1 cellular context compared by ENCODE assay signal in genomic region chr2:135530313-135531230, GRCh38.
TF ChIP-seq lines count a peak whose summit lies in the region.

Gene ZRANB3, minus strand, starts transcription at chr2:135531218.

TF ChIP-seq in HepG2, 621 proteins besides CTCF, POLR2A, EP300 and RAD21 (continued from another document and continues in another):
- TF ChIP-seq PATZ1 (CRISPR knock-in tag; IDR thresholded peaks at IDR 0.05): no peak; the same call in 1 of the 2 replicates
- peak; percentile 32; the same call in 1 of the 2 replicates for TF ChIP-seq ZFP91 (CRISPR knock-in tag; IDR thresholded peaks at IDR 0.05; ENCODE audit: borderline replicate concordance)
- TF ChIP-seq NFRKB (IDR thresholded peaks at IDR 0.05): no peak
- TF ChIP-seq HNF4A (CRISPR knock-in tag; IDR thresholded peaks at IDR 0.05): no peak
- no peak for TF ChIP-seq REXO4 (CRISPR knock-in tag; IDR thresholded peaks at IDR 0.05; ENCODE audit: borderline replicate concordance)
- TF ChIP-seq ZNF558 (CRISPR knock-in tag; IDR thresholded peaks at IDR 0.05; ENCODE audit: borderline replicate concordance): no peak
- TF ChIP-seq RELA (CRISPR knock-in tag; IDR thresholded peaks at IDR 0.05): no peak
- no peak for TF ChIP-seq ZBTB10 (CRISPR knock-in tag; IDR thresholded peaks at IDR 0.05; ENCODE audit: borderline replicate concordance)
- TF ChIP-seq PITX1 (CRISPR knock-in tag; IDR thresholded peaks at IDR 0.05): no peak
- TF ChIP-seq ARID3A (IDR thresholded peaks at IDR 0.05; ENCODE audit: low read depth, low read length): no peak
- peak; percentile 91 for TF ChIP-seq YY1 (IDR thresholded peaks at IDR 0.05; ENCODE audit: insufficient read depth, insufficient replicate concordance, low read depth, low read length)
- no peak for TF ChIP-seq TRAFD1 (CRISPR knock-in tag; IDR thresholded peaks at IDR 0.05; ENCODE audit: borderline replicate concordance)
- peak; percentile 88 for TF ChIP-seq ATF1 (CRISPR knock-in tag; IDR thresholded peaks at IDR 0.05)
- TF ChIP-seq FOXM1 (CRISPR knock-in tag; IDR thresholded peaks at IDR 0.05): no peak
- TF ChIP-seq CSRNP2 (CRISPR knock-in tag; conservative IDR thresholded peaks at IDR 0.05; ENCODE audit: low read depth): no peak
- TF ChIP-seq TBX2 (CRISPR knock-in tag; IDR thresholded peaks at IDR 0.05; ENCODE audit: borderline replicate concordance): no peak
- peak; percentile 97 for TF ChIP-seq TFDP2 (CRISPR knock-in tag; IDR thresholded peaks at IDR 0.05)
- no peak; the same call in 1 of the 2 replicates for TF ChIP-seq NKX3-1 (CRISPR knock-in tag; IDR thresholded peaks at IDR 0.05)
- TF ChIP-seq PREB (CRISPR knock-in tag; IDR thresholded peaks at IDR 0.05): no peak
- TF ChIP-seq ZNF607 (CRISPR knock-in tag; IDR thresholded peaks at IDR 0.05; ENCODE audit: borderline replicate concordance): 0 out of 2 replicates have a peak, but pooled peaks have one; percentile 61
- 0 out of 2 replicates have a peak, but pooled peaks have one; percentile 40 for TF ChIP-seq ZFP90 (CRISPR knock-in tag; IDR thresholded peaks at IDR 0.05; ENCODE audit: borderline replicate concordance)
- no peak for TF ChIP-seq CERS6 (CRISPR knock-in tag; IDR thresholded peaks at IDR 0.05)
- no peak for TF ChIP-seq ZNF281 (CRISPR knock-in tag; IDR thresholded peaks at IDR 0.05; ENCODE audit: borderline replicate concordance)
- no peak for TF ChIP-seq ZC3H13 (CRISPR knock-in tag; IDR thresholded peaks at IDR 0.05)
- TF ChIP-seq ZSCAN31 (CRISPR knock-in tag; IDR thresholded peaks at IDR 0.05; ENCODE audit: low read depth): no peak; the same call in 1 of the 2 replicates
- TF ChIP-seq STAG1 (CRISPR knock-in tag; IDR thresholded peaks at IDR 0.05): no peak
- no peak for TF ChIP-seq KLF13 (CRISPR knock-in tag; IDR thresholded peaks at IDR 0.05)
- no peak for TF ChIP-seq ZNF101 (CRISPR knock-in tag; IDR thresholded peaks at IDR 0.05; ENCODE audit: borderline replicate concordance, low read depth)
- TF ChIP-seq HBP1 (CRISPR knock-in tag; IDR thresholded peaks at IDR 0.05; ENCODE audit: low read depth): peak; percentile 71
- peak; percentile 57 for TF ChIP-seq POGZ (CRISPR knock-in tag; IDR thresholded peaks at IDR 0.05)
- no peak for TF ChIP-seq HNF4G (IDR thresholded peaks at IDR 0.05; ENCODE audit: borderline replicate concordance, low read depth, low read length)
- 0 out of 2 replicates have a peak, but pooled peaks have one; percentile 35 for TF ChIP-seq HNF4G (CRISPR knock-in tag; IDR thresholded peaks at IDR 0.05; ENCODE audit: borderline replicate concordance, low read depth)
- no peak for TF ChIP-seq NFIB (CRISPR knock-in tag; IDR thresholded peaks at IDR 0.05; ENCODE audit: borderline replicate concordance)
- TF ChIP-seq CENPT (CRISPR knock-in tag; IDR thresholded peaks at IDR 0.05; ENCODE audit: low read depth): no peak
